In genomic region chr2:205835251-205835900, GRCh38 we compare ENCODE assay signal across 21 cellular contexts.
A peak's percentile ranks its signal among the peaks of the same experiment; 100 is the strongest.
DNase-seq lines count a peak whose midpoint lies in the region; ATAC-seq, FAIRE-seq and TF ChIP-seq lines count a peak whose summit lies in the region.
"Had no signal": no experiment of that assay in that cellular context is flagged by ENCODE, and none has a peak within 500 bp of the region (broad histone marks: within the 10 kb centered on the region; RNA-seq: fewer than 3 reads in every experiment).

No MANE protein-coding gene starts in this region.

- WGBS in H1 (ENCODE audit: extremely low coverage in 1 of 2, insufficient coverage in 1 of 2, insufficient read length in 1 of 2, insufficient replicate concordance in 2 of 2, low coverage in 1 of 2, low lambda C conversion rate in 2 of 2, missing lambda C conversion rate in 1 of 2), 2 experiments: 86% methylated on average over 4 of the region's 4 CpGs; no CpG with 5 or more reads in 1 of the 2 experiments
- WGBS in stomach, 5 donors: 48 to 64% (median 59%) methylated on average over 4 of the region's 4 CpGs

- no peaks in the 10 kb centered on the region for H4K20me1 ChIP-seq in H1 (replicated peaks in 1 of 2; ENCODE audit: control insufficient read depth in 1 of 2, insufficient read depth in 2 of 2, low read length in 2 of 2)

- H3K36me3 ChIP-seq in H1 (ENCODE audit: control insufficient read depth in 2 of 4, insufficient read depth in 4 of 4, low read length in 3 of 4) (no peaks in the 10 kb centered on the region), left lung (no peaks in the 10 kb centered on the region), stomach (no peaks in the 10 kb centered on the region)

- no peak overlapping the region for H3K9ac ChIP-seq in H1 (replicated peaks in 1 of 4; ENCODE audit: extremely low read depth in 1 of 4, low read depth in 3 of 4, low read length in 3 of 4)

- ATAC-seq in left lung (peak; percentile 54), GM21360 (IDR thresholded peaks at IDR 0.05; ENCODE audit: unreplicated experiment) (no peak)

- POLR2A ChIA-PET in H1 (lab: Charles Lee; ENCODE audit: partially characterized antibody): interaction anchor here (1.2 kb wide), 1 partner anchor 22 kb away, joined by 3 read pairs; no protein-coding TSS in a partner anchor

- H2BK120ac ChIP-seq in H1 (replicated peaks; ENCODE audit: low read depth, low read length): peak overlapping the region; percentile 22

- no peaks in the 10 kb centered on the region for H3K27me3 ChIP-seq in H1 (replicated peaks in 1 of 4; ENCODE audit: control insufficient read depth in 3 of 4, extremely low read depth in 1 of 4, insufficient read depth in 3 of 4, low read length in 3 of 4)
- H3K27me3 ChIP-seq in left lung: no peaks in the 10 kb centered on the region
- H3K27me3 ChIP-seq in stomach: no peaks in the 10 kb centered on the region

- H3K14ac ChIP-seq in H1 (ENCODE audit: insufficient read length): no peak overlapping the region

- H3K4me2 ChIP-seq in H1 (ENCODE audit: insufficient read depth in 1 of 2, low read depth in 2 of 2, low read length in 2 of 2): 0 out of 4 replicates have a peak overlapping the region, but pooled peaks of 1 of the 2 experiments have one; percentile 1

- TF ChIP-seq CTCF in H1 (IDR thresholded peaks at IDR 0.05; ENCODE audit: control extremely low read depth in 1 of 3, insufficient read depth in 1 of 3, low read depth in 1 of 3, low read length in 3 of 3): no peak
- no peak for TF ChIP-seq CTCF in left lung (IDR thresholded peaks at IDR 0.05)
- no peak for TF ChIP-seq CTCF in stomach (IDR thresholded peaks at IDR 0.05)

- H3K79me1 ChIP-seq in H1 (ENCODE audit: low read depth, low read length): no peaks in the 10 kb centered on the region

- no peaks in the 10 kb centered on the region for H3K23me2 ChIP-seq in H1 (ENCODE audit: low read depth, low read length)

- peak overlapping the region; percentile 55; the same call in 1 of the 2 replicates for H2BK5ac ChIP-seq in H1 (ENCODE audit: low read depth, low read length)

- H3K4me1 ChIP-seq in H1 (replicated peaks in 1 of 4; ENCODE audit: control insufficient read depth in 3 of 4, insufficient read depth in 4 of 4, low read length in 3 of 4) (peaks cover 0 to 8% (median 5%) of the 10 kb centered on the region in 4 experiments; a peak in 4 of 7 replicates), left lung (no peaks in the 10 kb centered on the region), stomach (peaks cover 0 to 38% (median 8%) of the 10 kb centered on the region in 4 donors)

- FAIRE-seq in H1 (lab: Jason Lieb, UNC): no peak
- FAIRE-seq: H54 had no signal

- H2BK20ac ChIP-seq in H1 (ENCODE audit: low read length): peak overlapping the region; percentile 74

- H4K8ac ChIP-seq in H1 (ENCODE audit: extremely low read depth, insufficient read depth, low read length): no peak overlapping the region

- no peak overlapping the region for H2BK15ac ChIP-seq in H1 (ENCODE audit: low read length)

- H4K91ac ChIP-seq in H1 (replicated peaks; ENCODE audit: insufficient read length, low read length): peak overlapping the region; percentile 12

- H3K27ac ChIP-seq in H1 (ENCODE audit: low read depth, low read length) (no peak overlapping the region), left lung (no peak overlapping the region), stomach (peak overlapping the region in 3 of 5 donors; percentile 50 to 66 (median 65))
- H3K27ac ChIP-seq: coronary artery had no signal

- no peak for TF ChIP-seq EP300 in H1 (IDR thresholded peaks at IDR 0.05; ENCODE audit: borderline replicate concordance in 1 of 2, low read depth in 2 of 2, low read length in 2 of 2)
- TF ChIP-seq EP300 in stomach (IDR thresholded peaks at IDR 0.05): no peak

- H3K79me2 ChIP-seq in H1 (ENCODE audit: control insufficient read depth in 1 of 2, insufficient read depth in 2 of 2, low read length in 2 of 2): no peaks in the 10 kb centered on the region

- peak overlapping the region; percentile 44; the same call in 1 of the 2 replicates for H2BK12ac ChIP-seq in H1 (ENCODE audit: low read depth, low read length)

- TF ChIP-seq POLR2A in H1 (IDR thresholded peaks at IDR 0.05; ENCODE audit: control extremely low read depth in 1 of 2, low read depth in 2 of 2, low read length in 2 of 2): no peak
- TF ChIP-seq POLR2A in stomach (IDR thresholded peaks at IDR 0.05): no peak

- CTCF ChIA-PET in H1 (lab: Charles Lee; ENCODE audit: partially characterized antibody): interaction anchor here (1.2 to 5.3 kb wide), 4 partner anchors 19 to 95 kb away, joined by 3 to 30 read pairs (median 4); no protein-coding TSS in a partner anchor

- H3K4me3 ChIP-seq in H1 (ENCODE audit: extremely low read depth in 1 of 4, insufficient read depth in 2 of 4, low read depth in 3 of 4, low read length in 4 of 4) (no peak overlapping the region), left lung (no peak overlapping the region), stomach (no peak overlapping the region)
- H3K4me3 ChIP-seq: coronary artery had no signal

- intact Hi-C loops in left lung (cut with DNase I) (no loop called here), stomach (cut with DNase I; ENCODE audit: low total_unique reads) (no loop called here)

- no peak for TF ChIP-seq RAD21 in H1 (IDR thresholded peaks at IDR 0.05 in 1 of 2, conservative IDR thresholded peaks at IDR 0.05 in 1 of 2; ENCODE audit: low read depth in 2 of 2, low read length in 2 of 2)

- no peak overlapping the region for H3K56ac ChIP-seq in H1 (replicated peaks; ENCODE audit: insufficient read length, low read depth, low read length)

- DNase-seq in NCI-H526 (lab: John Stamatoyannopoulos, UW) (peak; percentile 33 to 40), H1 (ENCODE audit: low read depth in 1 of 2, low spot score in 2 of 2) (peak in 1 of 2 experiments; percentile 33), left lung (peak in 1 of 2 donors; percentile 40), stomach (no peak), NCI-H2081 treated with DMSO at 0.1 percent for 48 hours (lab: John Stamatoyannopoulos, UW) (no peak), NCI-H1417 (lab: John Stamatoyannopoulos, UW) (no peak), AG08396 (ENCODE audit: low spot score) (no peak)
- DNase-seq: activated CD4-positive, alpha-beta T cell treated with anti-CD3 and anti-CD28 coated beads, Interleukin-2, amount 50 U/mL, for 48 hours; activated CD4-positive, CD25-positive, alpha-beta regulatory T cell; activated CD8-positive, alpha-beta memory T cell treated with anti-CD3 and anti-CD28 coated beads, Interleukin-2, amount 50 U/mL, for 48 hours; activated naive CD8-positive, alpha-beta T cell treated with anti-CD3 and anti-CD28 coated beads for 36 hours; DMS 273 treated with DMSO at 0.1 percent for 48 hours; foreskin melanocyte; naive B cell; NCI-H1417 treated with DMSO at 0.1 percent for 48 hours; NCI-H510A treated with DMSO at 0.1 percent for 48 hours; RPMI8226; T-helper 9 cell had no signal

- no peak overlapping the region for H2AK5ac ChIP-seq in H1 (ENCODE audit: low read depth, low read length)

- no peak overlapping the region for H3K18ac ChIP-seq in H1 (ENCODE audit: extremely low read depth, low read length)

- no peak overlapping the region for H4K5ac ChIP-seq in H1 (ENCODE audit: insufficient read length, low read depth, low read length)

- H3K9me3 ChIP-seq in H1 (ENCODE audit: insufficient read depth in 2 of 2, low read depth in 1 of 2, low read length in 1 of 2) (peaks cover 4 to 5% of the 10 kb centered on the region in 2 experiments; a peak in 3 of 4 replicates), left lung (peaks cover 0 to 3% of the 10 kb centered on the region in 2 donors), stomach (no peaks in the 10 kb centered on the region)

- no peak overlapping the region for H3K23ac ChIP-seq in H1 (ENCODE audit: insufficient read length)

- no peak overlapping the region for H2AFZ ChIP-seq in H1 (ENCODE audit: low read length)

- peak overlapping the region; percentile 22 for H3K4ac ChIP-seq in H1 (replicated peaks; ENCODE audit: insufficient read length, low read depth, low read length)

TF ChIP-seq in H1, 55 proteins besides CTCF, POLR2A, EP300 and RAD21:
- TF ChIP-seq POLR2AphosphoS5 (IDR thresholded peaks at IDR 0.05; ENCODE audit: low read depth, low read length) (no peak), YY1 (IDR thresholded peaks at IDR 0.05; ENCODE audit: low read depth, low read length) (no peak), JUND (IDR thresholded peaks at IDR 0.05; ENCODE audit: low read length) (no peak), EZH2 (IDR thresholded peaks at IDR 0.05; ENCODE audit: low read depth, low read length, severe bottlenecking) (no peak), JUN (IDR thresholded peaks at IDR 0.05; ENCODE audit: low read depth, low read length) (no peak), MAFK (IDR thresholded peaks at IDR 0.05; ENCODE audit: low read depth, low read length) (no peak), CEBPB (IDR thresholded peaks at IDR 0.05; ENCODE audit: low read depth, low read length) (no peak)

Comparison
In these comparisons a context has a peak if more than half of its experiments do, and no peak if none do; other contexts are left out.
1. DNase-seq: peak in NCI-H526 (2 of 2); none in stomach (single experiment), NCI-H2081 treated with DMSO at 0.1 percent for 48 hours (single experiment), NCI-H1417 (0 of 3) and AG08396 (single experiment).
2. H3K27ac ChIP-seq: peak in stomach (3 of 5); none in H1 (single experiment) and left lung (0 of 2).